Comparison of ENCODE assay signal across 1 cellular context in genomic region chr19:7535993-7536685, GRCh38.
TF ChIP-seq lines count a peak whose summit lies in the region.

No MANE protein-coding gene starts in this region.

TF ChIP-seq in IMR-90, 13 proteins besides CTCF, POLR2A, EP300 and RAD21 (continued from another document):
- TF ChIP-seq CHD1 (IDR thresholded peaks at IDR 0.05; ENCODE audit: low read depth, low read length) (no peak), FOS (IDR thresholded peaks at IDR 0.05; ENCODE audit: low read depth, low read length) (no peak), SMC3 (IDR thresholded peaks at IDR 0.05; ENCODE audit: low read depth, low read length) (no peak), USF2 (IDR thresholded peaks at IDR 0.05; ENCODE audit: low read depth, low read length) (no peak), MAFK (IDR thresholded peaks at IDR 0.05; ENCODE audit: low read depth, low read length) (no peak), NFE2L2 (IDR thresholded peaks at IDR 0.05; ENCODE audit: low read depth, low read length) (no peak), MAZ (IDR thresholded peaks at IDR 0.05; ENCODE audit: borderline replicate concordance, low read depth, low read length) (no peak), MXI1 (IDR thresholded peaks at IDR 0.05; ENCODE audit: borderline replicate concordance, low read depth, low read length) (no peak)
